In genomic region chr19:6519289-6519688, GRCh38 we compare ENCODE assay signal across 9 cellular contexts. TPM values are rescaled to one million over a fixed set of nuclear protein-coding genes. Genes with fewer than 3 reads are reported as not detected.
A peak's percentile ranks its signal among the peaks of the same experiment; 100 is the strongest.
DNase-seq lines count a peak whose midpoint lies in the region; TF ChIP-seq lines count a peak whose summit lies in the region.
"Had no signal": no experiment of that assay in that cellular context is flagged by ENCODE, and none has a peak within 500 bp of the region (broad histone marks: within the 10 kb centered on the region; RNA-seq: fewer than 3 reads in every experiment).

No MANE protein-coding gene starts in this region.

- DNase-seq in EH (ENCODE audit: low read depth) (peak; percentile 74), M059J (ENCODE audit: low read depth) (peak; percentile 82), astrocyte of the spinal cord (ENCODE audit: low read depth, low spot score) (peak; percentile 67), myocyte (ENCODE audit: low read depth) (peak; percentile 70), NCI-H2081 treated with DMSO at 0.1 percent for 48 hours (lab: John Stamatoyannopoulos, UW) (no peak), NCI-H2029 treated with DMSO at 0.1 percent for 48 hours (lab: John Stamatoyannopoulos, UW) (no peak), NCI-H69 (lab: John Stamatoyannopoulos, UW) (no peak)
- DNase-seq: KBM-7, mucosa of descending colon had no signal

- no peak for TF ChIP-seq CTCF in astrocyte of the spinal cord (IDR thresholded peaks at IDR 0.05; ENCODE audit: low read depth, low read length)

- in situ Hi-C loops in astrocyte of the spinal cord (cut with HindIII; ENCODE audit: low sequenced_read_pairs), result no loop called here

- H3K4me3 ChIP-seq in astrocyte of the spinal cord (ENCODE audit: low read depth, low read length), result no peak overlapping the region
- H3K4me3 ChIP-seq: mucosa of descending colon had no signal

RNA-seq across cellular contexts. Expression of gene TNFSF9, which starts 11.5 kb away (rescaled TPM):
- total RNA-seq in M059J (2014; rRNA removed; shearing (Covaris generic)), result 11.7 and 16.3 TPM in 2 replicates
- total RNA-seq in myocyte, result 1.7 and 7.2 TPM in 2 replicates
- 5.5 TPM for polyA plus RNA-seq in myocyte (2012)

RNA-seq across cellular contexts. Expression of gene TUBB4A, which starts 17.2 kb away (rescaled TPM):
- 0.20 TPM in 1 of 2 replicates, not detected in the other for total RNA-seq in M059J (2014; rRNA removed; shearing (Covaris generic))
- total RNA-seq in myocyte, result not detected in 2 replicates
- polyA plus RNA-seq in myocyte (2012), result not detected

RNA-seq across cellular contexts. Expression of gene DENND1C, which starts 37.7 kb away (rescaled TPM):
- total RNA-seq in M059J (2014; rRNA removed; shearing (Covaris generic)), result not detected in 2 replicates
- total RNA-seq in myocyte, result not detected in 2 replicates
- not detected for polyA plus RNA-seq in myocyte (2012)

RNA-seq across cellular contexts. Expression of gene CRB3, which starts 55.2 kb away (rescaled TPM):
- total RNA-seq in M059J (2014; rRNA removed; shearing (Covaris generic)), result 0.34 TPM in 1 of 2 replicates, not detected in the other
- total RNA-seq in myocyte, result not detected in 2 replicates
- polyA plus RNA-seq in myocyte (2012), result 0.11 TPM

RNA-seq across cellular contexts. Expression of gene SLC25A23, which starts 59.7 kb away (rescaled TPM):
- total RNA-seq in M059J (2014; rRNA removed; shearing (Covaris generic)), result 25.3 and 39.9 TPM in 2 replicates
- 29.9 and 33.9 TPM in 2 replicates for total RNA-seq in myocyte
- 33.5 TPM for polyA plus RNA-seq in myocyte (2012)

Comparison
In these comparisons a context has a peak if more than half of its experiments do, and no peak if none do; other contexts are left out.
1. DNase-seq: peak in EH (single experiment), M059J (single experiment), astrocyte of the spinal cord (single experiment) and myocyte (single experiment); none in NCI-H2081 treated with DMSO at 0.1 percent for 48 hours (single experiment), NCI-H2029 treated with DMSO at 0.1 percent for 48 hours (single experiment) and NCI-H69 (single experiment).